In the genomic region with DNA sequence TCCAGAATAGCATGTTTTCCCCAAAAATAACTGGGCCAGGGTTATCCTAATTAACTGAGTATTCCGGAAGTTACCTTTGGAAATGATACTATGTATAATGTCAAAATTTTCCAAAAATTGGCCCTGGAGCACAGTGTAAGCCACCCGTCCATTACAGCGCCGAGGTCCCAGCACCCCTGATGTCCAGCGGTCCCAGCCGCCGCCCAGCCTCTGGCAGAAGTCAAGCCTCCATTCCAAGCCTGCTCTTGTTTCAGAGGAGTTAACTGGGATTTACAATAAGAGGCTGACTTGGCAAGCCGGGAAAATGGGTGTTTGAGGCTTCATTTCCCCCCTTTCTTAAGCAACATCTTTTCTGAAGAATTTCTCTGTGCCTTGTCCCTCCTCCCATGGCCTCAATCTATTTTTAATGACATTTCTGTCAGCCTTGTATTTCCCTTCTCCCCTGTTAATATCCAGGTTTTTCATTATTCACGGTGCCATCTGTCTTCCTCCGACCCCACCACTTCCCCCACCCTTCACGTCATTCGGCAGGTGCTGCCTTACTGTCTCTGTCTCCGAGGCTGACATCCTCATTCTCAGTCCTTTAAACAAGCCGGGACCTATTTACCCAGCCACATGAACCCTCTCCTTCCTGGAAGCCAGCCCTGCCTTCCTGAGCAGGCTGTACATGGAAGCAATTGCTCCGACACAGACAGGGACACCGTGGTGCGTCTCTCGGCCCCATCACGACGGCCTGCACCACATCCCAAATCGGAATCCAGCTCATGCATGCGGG, we compare ENCODE assay signal across 15 cellular contexts.
"Had no signal": no experiment of that assay in that cellular context is flagged by ENCODE, and none has a peak within 500 bp of the region (broad histone marks: within the 10 kb centered on the region; RNA-seq: fewer than 3 reads in every experiment).

No MANE protein-coding gene starts in this region.

- H3K4me3 ChIP-seq: body of pancreas, psoas muscle, right lobe of liver, uterus had no signal

- ATAC-seq: activated T-cell treated with anti-CD3 and anti-CD28 coated beads, Interleukin-2, amount 50 U/mL, for 72 hours; body of pancreas; effector memory CD8-positive, alpha-beta T cell; psoas muscle; right lobe of liver had no signal

- H3K9me3 ChIP-seq: body of pancreas, psoas muscle, right lobe of liver, uterus had no signal

- H3K4me1 ChIP-seq: body of pancreas, psoas muscle, right lobe of liver, uterus had no signal

- H3K27ac Mint-ChIP-seq: activated CD4-positive, alpha-beta T cell treated with anti-CD3 and anti-CD28 coated beads, Interleukin-2, amount 10 ng/mL, durations not matched to agents 7 days and 5 days; activated naive CD8-positive, alpha-beta T cell; activated T-cell treated with anti-CD3 and anti-CD28 coated beads, Interleukin-2, amount 50 U/mL, for 72 hours; dendritic cell treated with granulocyte-macrophage colony-stimulating factor and Interleukin-4, amounts not matched to agents 40 ng/mL and 50 ng/mL, for 4 days; effector memory CD8-positive, alpha-beta T cell had no signal

- H3K36me3 ChIP-seq: right lobe of liver, uterus had no signal

- H3K4me3 Mint-ChIP-seq: activated CD4-positive, alpha-beta T cell treated with anti-CD3 and anti-CD28 coated beads, Interleukin-2, amount 10 ng/mL, durations not matched to agents 7 days and 5 days; activated naive CD8-positive, alpha-beta T cell; activated T-cell treated with anti-CD3 and anti-CD28 coated beads, Interleukin-2, amount 50 U/mL, for 72 hours; central memory CD8-positive, alpha-beta T cell; dendritic cell treated with granulocyte-macrophage colony-stimulating factor and Interleukin-4, amounts not matched to agents 40 ng/mL and 50 ng/mL, for 4 days; effector memory CD8-positive, alpha-beta T cell had no signal

- H3K27me3 Mint-ChIP-seq: activated CD4-positive, alpha-beta T cell treated with anti-CD3 and anti-CD28 coated beads, Interleukin-2, amount 10 ng/mL, durations not matched to agents 7 days and 5 days had no signal

- H3K36me3 Mint-ChIP-seq: activated naive CD8-positive, alpha-beta T cell had no signal

- DNase-seq: activated CD4-positive, alpha-beta T cell treated with anti-CD3 and anti-CD28 coated beads, Interleukin-2, amount 10 ng/mL, durations not matched to agents 7 days and 5 days; activated CD8-positive, alpha-beta memory T cell treated with anti-CD3 and anti-CD28 coated beads, Interleukin-2, amount 50 U/mL, for 48 hours; activated gamma-delta T cell treated with Interleukin-2 at 50 U/mL for 16 hours; activated T-cell treated with anti-CD3 and anti-CD28 coated beads, Interleukin-2, amount 50 U/mL, for 72 hours; amniotic stem cell; body of pancreas; effector memory CD8-positive, alpha-beta T cell; head of caudate nucleus; psoas muscle; right lobe of liver; T-helper 9 cell; uterus had no signal

- H3K9me3 Mint-ChIP-seq: activated CD4-positive, alpha-beta T cell treated with anti-CD3 and anti-CD28 coated beads, Interleukin-2, amount 10 ng/mL, durations not matched to agents 7 days and 5 days; central memory CD8-positive, alpha-beta T cell; dendritic cell treated with granulocyte-macrophage colony-stimulating factor and Interleukin-4, amounts not matched to agents 40 ng/mL and 50 ng/mL, for 4 days; effector memory CD8-positive, alpha-beta T cell had no signal

- H3K27ac ChIP-seq: body of pancreas, psoas muscle, right lobe of liver, uterus had no signal

- H3K4me1 Mint-ChIP-seq: activated CD4-positive, alpha-beta T cell treated with anti-CD3 and anti-CD28 coated beads, Interleukin-2, amount 10 ng/mL, durations not matched to agents 7 days and 5 days; central memory CD8-positive, alpha-beta T cell had no signal

- H3K27me3 ChIP-seq: body of pancreas, right lobe of liver, uterus had no signal
